Comparison of ENCODE assay signal across 27 cellular contexts in genomic region chr4:24967346-24967745, GRCh38.
"Had no signal": no experiment of that assay in that cellular context is flagged by ENCODE, and none has a peak within 500 bp of the region (broad histone marks: within the 10 kb centered on the region; RNA-seq: fewer than 3 reads in every experiment).

No MANE protein-coding gene starts in this region.

- H3K9me3 ChIP-seq: suprapubic skin, testis, thoracic aorta, thyroid gland, tibial artery, tibial nerve, upper lobe of right lung, uterus had no signal

- H3K4me3 Mint-ChIP-seq: stimulated activated effector memory CD8-positive, alpha-beta T cell treated with anti-CD3 and anti-CD28 coated beads, Interleukin-12 subunit alpha, Interleukin-12 subunit beta, amount 100 ng/mL, for 72 hours; stimulated activated memory B cell treated with anti-CD40 and anti-IgM and Interleukin-4, amounts not matched to agents 10 μg/mL and 1 μg/mL and 100 μg/mL, for 72 hours; stimulated activated naive B cell treated with anti-CD40 and anti-IgM and Interleukin-4, amounts not matched to agents 10 μg/mL and 1 μg/mL and 100 μg/mL, for 72 hours; stimulated activated naive CD8-positive, alpha-beta T cell treated with anti-CD3 and anti-CD28 coated beads, Interleukin-15, amount 100 ng/mL, for 72 hours; stimulated activated naive CD8-positive, alpha-beta T cell treated with anti-CD3 and anti-CD28 coated beads, Interleukin-15, Interleukin-2, amounts not matched to agents 100 ng/mL and 50 ng/mL, for 24 hours; type B pancreatic cell had no signal

- H3K36me3 Mint-ChIP-seq: stimulated activated effector memory CD8-positive, alpha-beta T cell treated with anti-CD3 and anti-CD28 coated beads, Interleukin-12 subunit alpha, Interleukin-12 subunit beta, amount 100 ng/mL, for 72 hours; stimulated activated memory B cell treated with anti-CD40 and anti-IgM and Interleukin-4, amounts not matched to agents 10 μg/mL and 1 μg/mL and 100 μg/mL, for 72 hours; stimulated activated naive B cell treated with anti-CD40 and anti-IgM and Interleukin-4, amounts not matched to agents 10 μg/mL and 1 μg/mL and 100 μg/mL, for 72 hours; type B pancreatic cell had no signal

- H3K27ac ChIP-seq: stomach, suprapubic skin, testis, thoracic aorta, thyroid gland, tibial artery, tibial nerve, transverse colon, upper lobe of left lung, upper lobe of right lung, uterus had no signal

- H3K9me3 Mint-ChIP-seq: type B pancreatic cell had no signal

- H3K27me3 Mint-ChIP-seq: stimulated activated naive CD8-positive, alpha-beta T cell treated with anti-CD3 and anti-CD28 coated beads, Interleukin-15, Interleukin-2, amounts not matched to agents 100 ng/mL and 50 ng/mL, for 24 hours; type B pancreatic cell had no signal

- H3K4me1 ChIP-seq: stomach, testis, tibial artery, tibial nerve, transverse colon, upper lobe of right lung, uterus had no signal

- H3K36me3 ChIP-seq: stomach, suprapubic skin, thoracic aorta, thyroid gland, tibial artery, tibial nerve, transverse colon, upper lobe of left lung, upper lobe of right lung, uterus had no signal

- H3K27me3 ChIP-seq: stomach, suprapubic skin, testis, thyroid gland, tibial artery, tibial nerve, transverse colon, upper lobe of left lung, upper lobe of right lung, uterus had no signal

- H3K4me1 Mint-ChIP-seq: stimulated activated effector memory CD8-positive, alpha-beta T cell treated with anti-CD3 and anti-CD28 coated beads, Interleukin-12 subunit alpha, Interleukin-12 subunit beta, amount 100 ng/mL, for 72 hours; stimulated activated memory B cell treated with anti-CD40 and anti-IgM and Interleukin-4, amounts not matched to agents 10 μg/mL and 1 μg/mL and 100 μg/mL, for 72 hours; stimulated activated naive B cell treated with anti-CD40 and anti-IgM and Interleukin-4, amounts not matched to agents 10 μg/mL and 1 μg/mL and 100 μg/mL, for 72 hours; stimulated activated naive CD8-positive, alpha-beta T cell treated with anti-CD3 and anti-CD28 coated beads, Interleukin-15, amount 100 ng/mL, for 72 hours had no signal

- DNase-seq: stimulated activated CD4-positive, alpha-beta T cell treated with anti-CD3 and anti-CD28 coated beads, Interleukin-2, amount 100 ng/mL, for 48 hours; stimulated activated CD4-positive, alpha-beta T cell treated with anti-CD3 and anti-CD28 coated beads, Interleukin-4, amount 100 ng/mL, for 1 hour; stimulated activated CD4-positive, alpha-beta T cell treated with anti-CD3 and anti-CD28 coated beads, Interleukin-4, amount 100 ng/mL, for 24 hours; stimulated activated CD4-positive, alpha-beta T cell treated with anti-CD3 and anti-CD28 coated beads, Interleukin-4, amount 100 ng/mL, for 4 hours; stimulated activated CD8-positive, alpha-beta memory T cell treated with anti-CD3 and anti-CD28 coated beads, Interleukin-4, amount 100 ng/mL, for 48 hours; stimulated activated naive B cell treated with anti-CD40 and anti-IgM and Interleukin-4, amounts not matched to agents 10 μg/mL and 1 μg/mL and 100 μg/mL, for 72 hours; stimulated activated naive CD4-positive, alpha-beta T cell; stimulated activated naive CD4-positive, alpha-beta T cell treated with Interleukin-2 at 50 U/mL for 16 hours; stimulated activated naive CD8-positive, alpha-beta T cell treated with anti-CD3 and anti-CD28 coated beads, Interleukin-15, amount 100 ng/mL, for 72 hours; stimulated activated naive CD8-positive, alpha-beta T cell treated with anti-CD3 and anti-CD28 coated beads, Interleukin-15, Interleukin-2, amounts not matched to agents 100 U/mL and 50 U/mL, for 24 hours; stomach; substantia nigra; testis; thyroid gland; tibial artery; transverse colon; trophoblast cell; upper lobe of left lung; upper lobe of right lung; uterus had no signal

- H3K27ac Mint-ChIP-seq: stimulated activated effector memory CD8-positive, alpha-beta T cell treated with anti-CD3 and anti-CD28 coated beads, Interleukin-12 subunit alpha, Interleukin-12 subunit beta, amount 100 ng/mL, for 72 hours; stimulated activated memory B cell treated with anti-CD40 and anti-IgM and Interleukin-4, amounts not matched to agents 10 μg/mL and 1 μg/mL and 100 μg/mL, for 72 hours; stimulated activated naive B cell treated with anti-CD40 and anti-IgM and Interleukin-4, amounts not matched to agents 10 μg/mL and 1 μg/mL and 100 μg/mL, for 72 hours; stimulated activated naive CD8-positive, alpha-beta T cell treated with anti-CD3 and anti-CD28 coated beads, Interleukin-15, amount 100 ng/mL, for 72 hours; stimulated activated naive CD8-positive, alpha-beta T cell treated with anti-CD3 and anti-CD28 coated beads, Interleukin-15, Interleukin-2, amounts not matched to agents 100 ng/mL and 50 ng/mL, for 24 hours; type B pancreatic cell had no signal

- H3K4me3 ChIP-seq: stomach, suprapubic skin, testis, thoracic aorta, thyroid gland, tibial artery, tibial nerve, transverse colon, upper lobe of left lung, upper lobe of right lung, uterus had no signal

- ATAC-seq: stimulated activated effector memory CD8-positive, alpha-beta T cell treated with anti-CD3 and anti-CD28 coated beads, Interleukin-12 subunit alpha, Interleukin-12 subunit beta, amount 100 ng/mL, for 72 hours; stimulated activated memory B cell treated with anti-CD40 and anti-IgM and Interleukin-4, amounts not matched to agents 10 μg/mL and 1 μg/mL and 100 μg/mL, for 72 hours; stimulated activated naive B cell treated with anti-CD40 and anti-IgM and Interleukin-4, amounts not matched to agents 10 μg/mL and 1 μg/mL and 100 μg/mL, for 72 hours; stimulated activated naive CD8-positive, alpha-beta T cell treated with anti-CD3 and anti-CD28 coated beads, Interleukin-15, amount 100 ng/mL, for 72 hours; stimulated activated naive CD8-positive, alpha-beta T cell treated with anti-CD3 and anti-CD28 coated beads, Interleukin-15, Interleukin-2, amounts not matched to agents 100 U/mL and 50 U/mL, for 24 hours; upper lobe of right lung had no signal
